In genomic region chr4:46765465-46765864, GRCh38 we compare ENCODE assay signal across 19 cellular contexts.
DNase-seq lines count a peak whose midpoint lies in the region; ATAC-seq and TF ChIP-seq lines count a peak whose summit lies in the region.
"Had no signal": no experiment of that assay in that cellular context is flagged by ENCODE, and none has a peak within 500 bp of the region (broad histone marks: within the 10 kb centered on the region; RNA-seq: fewer than 3 reads in every experiment).

No MANE protein-coding gene starts in this region.

- H3K36me3 ChIP-seq in neuronal stem cell (replicated peaks in 1 of 2; ENCODE audit: control insufficient read depth in 2 of 2, insufficient read depth in 2 of 2, low read length in 2 of 2) (no peaks in the 10 kb centered on the region), upper lobe of right lung (no peaks in the 10 kb centered on the region), mesendoderm (ENCODE audit: control insufficient read depth, insufficient read depth, low read length) (no peaks in the 10 kb centered on the region)
- H3K36me3 ChIP-seq: BLaER1 had no signal

- H3K23ac ChIP-seq in H9 (ENCODE audit: insufficient read length, low read depth, low read length) (no peak overlapping the region), neuronal stem cell (ENCODE audit: low read depth, low read length, poor library complexity) (no peak overlapping the region), mesendoderm (ENCODE audit: low read length) (no peak overlapping the region)

- H3K79me1 ChIP-seq in H9 (ENCODE audit: insufficient read depth, low read depth, low read length, poor library complexity, severe bottlenecking) (no peaks in the 10 kb centered on the region), neuronal stem cell (ENCODE audit: low read depth, low read length) (no peaks in the 10 kb centered on the region), mesendoderm (ENCODE audit: low read length) (no peaks in the 10 kb centered on the region)

- no peaks in the 10 kb centered on the region for H3K79me2 ChIP-seq in H9 (ENCODE audit: insufficient read depth, low read length)
- no peaks in the 10 kb centered on the region for H3K79me2 ChIP-seq in mesendoderm (ENCODE audit: control insufficient read depth, insufficient read depth, low read length)

- H2AFZ ChIP-seq in H9 (ENCODE audit: low read length): no peak overlapping the region
- H2AFZ ChIP-seq in neuronal stem cell (ENCODE audit: low read length): no peak overlapping the region
- H2AFZ ChIP-seq: GM23338 had no signal

- no peak overlapping the region for H3K9ac ChIP-seq in H9 (ENCODE audit: extremely low read depth, insufficient read length, low read length)
- no peak overlapping the region for H3K9ac ChIP-seq in neuronal stem cell (ENCODE audit: low read depth, low read length, poor library complexity)
- no peak overlapping the region for H3K9ac ChIP-seq in mesendoderm (ENCODE audit: low read length)
- H3K9ac ChIP-seq: BLaER1 had no signal

- H4K20me1 ChIP-seq in H9 (ENCODE audit: control insufficient read depth, insufficient read depth, insufficient read length): no peaks in the 10 kb centered on the region
- H4K20me1 ChIP-seq: BLaER1 had no signal

- H3K4me3 Mint-ChIP-seq in H9: no peak overlapping the region
- H3K4me3 Mint-ChIP-seq in chondrocyte (ENCODE audit: unreplicated experiment): no peak overlapping the region
- H3K4me3 Mint-ChIP-seq: B cell; CD4-positive, CD25-positive, alpha-beta regulatory T cell; CD8-positive, alpha-beta T cell; GM23338 had no signal

- in situ Hi-C loops in GM13976 (cut with MboI; ENCODE audit: low sequenced_read_pairs, unreplicated experiment): no loop called here

- H3K4ac ChIP-seq in H9 (ENCODE audit: low read depth, low read length): no peak overlapping the region
- no peak overlapping the region for H3K4ac ChIP-seq in neuronal stem cell (ENCODE audit: low read length)
- H3K4ac ChIP-seq in mesendoderm (ENCODE audit: low read depth, low read length): no peak overlapping the region

- H2BK12ac ChIP-seq in H9 (ENCODE audit: insufficient read length, low read depth, low read length) (no peak overlapping the region), neuronal stem cell (ENCODE audit: low read length) (no peak overlapping the region)

- DNase-seq in H9 (no peak), chondrocyte (ENCODE audit: low spot score) (peak; percentile 56), neuronal stem cell (ENCODE audit: low spot score) (no peak), upper lobe of right lung (no peak), GM13976 (ENCODE audit: low spot score) (no peak), cerebellar nuclear complex (lab: John Stamatoyannopoulos, UW) (no peak), mesendoderm (no peak)
- no peak for DNase-seq in stimulated activated CD4-positive, alpha-beta T cell treated with anti-CD3 and anti-CD28 coated beads, Interleukin-4, amount 100 ng/mL, for 24 hours
- DNase-seq: Caco-2; CD4-positive, CD25-positive, alpha-beta regulatory T cell; CD8-positive, alpha-beta T cell; DMS153; DND-41; HCEC 1CT had no signal

- H3K4me3 ChIP-seq in neuronal stem cell (ENCODE audit: low read length in 2 of 2) (no peak overlapping the region), upper lobe of right lung (no peak overlapping the region), mesendoderm (ENCODE audit: low read length) (no peak overlapping the region)
- H3K4me3 ChIP-seq: BLaER1, GM23338 had no signal

- H3K4me1 Mint-ChIP-seq in H9: no peaks in the 10 kb centered on the region
- no peaks in the 10 kb centered on the region for H3K4me1 Mint-ChIP-seq in chondrocyte (ENCODE audit: low read depth)
- H3K4me1 Mint-ChIP-seq: B cell; CD4-positive, CD25-positive, alpha-beta regulatory T cell; GM23338 had no signal

- H3K9me3 Mint-ChIP-seq in H9 (peaks cover 0 to 3% of the 10 kb centered on the region in 2 experiments; a peak in 1 of 5 replicates), chondrocyte (ENCODE audit: low read depth) (peaks cover 9% of the 10 kb centered on the region)
- H3K9me3 Mint-ChIP-seq: CD8-positive, alpha-beta T cell had no signal

- peak; percentile 28 for ATAC-seq in upper lobe of right lung
- ATAC-seq: CD8-positive, alpha-beta T cell; GM23338 had no signal

- intact Hi-C loops in upper lobe of right lung (cut with DNase I): no loop called here

- H4K91ac ChIP-seq in H9 (ENCODE audit: insufficient read length, low read depth, low read length): no peak overlapping the region
- H4K91ac ChIP-seq in neuronal stem cell (ENCODE audit: low read depth, low read length, poor library complexity): no peak overlapping the region

- WGBS in H9 (ENCODE audit: extremely low coverage, insufficient read length, low lambda C conversion rate): no CpG with 5 or more reads among the region's 2 CpGs
- WGBS in neuronal stem cell (ENCODE audit: extremely low coverage in 2 of 2, insufficient read length in 2 of 2, insufficient replicate concordance in 1 of 2), 2 donors: no CpG with 5 or more reads among the region's 2 CpGs
- WGBS in mesendoderm (ENCODE audit: extremely low coverage, insufficient coverage, low lambda C conversion rate): no CpG with 5 or more reads among the region's 2 CpGs

- no peak overlapping the region for H3K4me2 ChIP-seq in H9 (ENCODE audit: insufficient read depth, insufficient read length, low read length)
- no peak overlapping the region for H3K4me2 ChIP-seq in neuronal stem cell (ENCODE audit: insufficient read depth, low read length, poor library complexity, severe bottlenecking)
- no peak overlapping the region for H3K4me2 ChIP-seq in mesendoderm (ENCODE audit: low read length)
- H3K4me2 ChIP-seq: BLaER1, GM23338 had no signal

- H2BK15ac ChIP-seq in H9 (ENCODE audit: low read depth, low read length) (no peak overlapping the region), neuronal stem cell (ENCODE audit: low read length) (no peak overlapping the region), mesendoderm (replicated peaks; ENCODE audit: low read depth) (no peak overlapping the region)

- TF ChIP-seq CTCF in H9 (conservative IDR thresholded peaks at IDR 0.05): no peak
- TF ChIP-seq CTCF in chondrocyte (IDR thresholded peaks at IDR 0.05): no peak
- no peak for TF ChIP-seq CTCF in upper lobe of right lung (IDR thresholded peaks at IDR 0.05)
- no peak for TF ChIP-seq CTCF in GM13976 (IDR thresholded peaks at IDR 0.05; ENCODE audit: borderline replicate concordance, control extremely low read depth, extremely low read depth, insufficient read depth, missing control alignments)

- H2BK120ac ChIP-seq in H9 (ENCODE audit: low read depth, low read length, poor library complexity, severe bottlenecking): no peak overlapping the region
- no peak overlapping the region for H2BK120ac ChIP-seq in neuronal stem cell (ENCODE audit: low read depth, low read length)
- H2BK120ac ChIP-seq in mesendoderm (ENCODE audit: low read depth, low read length): no peak overlapping the region

- no peaks in the 10 kb centered on the region for H3K9me3 ChIP-seq in H9 (ENCODE audit: control insufficient read depth, low read depth, low read length)
- no peaks in the 10 kb centered on the region for H3K9me3 ChIP-seq in neuronal stem cell (replicated peaks in 1 of 2; ENCODE audit: control insufficient read depth in 2 of 2, insufficient read depth in 1 of 2, low read depth in 1 of 2, low read length in 2 of 2)
- no peaks in the 10 kb centered on the region for H3K9me3 ChIP-seq in upper lobe of right lung
- H3K9me3 ChIP-seq: BLaER1, Caco-2 had no signal

- H3K56ac ChIP-seq in H9 (ENCODE audit: insufficient read length, low read depth, low read length): no peak overlapping the region
- H3K56ac ChIP-seq in mesendoderm (ENCODE audit: low read length): no peak overlapping the region

- no peak overlapping the region for H3T11ph ChIP-seq in H9 (ENCODE audit: low read length)

- H3K18ac ChIP-seq in H9 (ENCODE audit: insufficient read length, low read depth, low read length) (no peak overlapping the region), neuronal stem cell (ENCODE audit: low read length) (no peak overlapping the region), mesendoderm (ENCODE audit: low read length) (no peak overlapping the region)

- H2BK20ac ChIP-seq in H9 (ENCODE audit: low read depth, low read length, poor library complexity, severe bottlenecking): no peak overlapping the region

- no peaks in the 10 kb centered on the region; a peak in 1 of 7 replicates for H3K36me3 Mint-ChIP-seq in H9 (ENCODE audit: insufficient read depth in 1 of 3, low read depth in 3 of 3)
- no peaks in the 10 kb centered on the region for H3K36me3 Mint-ChIP-seq in chondrocyte (ENCODE audit: low read depth)
- H3K36me3 Mint-ChIP-seq: CD4-positive, CD25-positive, alpha-beta regulatory T cell; CD8-positive, alpha-beta T cell had no signal

- H2AK5ac ChIP-seq in H9 (ENCODE audit: insufficient read length, low read length): no peak overlapping the region
- H2AK5ac ChIP-seq in neuronal stem cell (ENCODE audit: low read depth, low read length): no peak overlapping the region
- no peak overlapping the region for H2AK5ac ChIP-seq in mesendoderm (ENCODE audit: low read length)

- H4K5ac ChIP-seq in H9 (ENCODE audit: insufficient read length, low read depth, low read length): no peak overlapping the region
- no peak overlapping the region for H4K5ac ChIP-seq in mesendoderm (ENCODE audit: low read length)

- H4K8ac ChIP-seq in H9 (replicated peaks; ENCODE audit: insufficient read length, low read depth, low read length) (no peak overlapping the region), neuronal stem cell (ENCODE audit: low read depth, low read length) (no peak overlapping the region), mesendoderm (ENCODE audit: low read depth, low read length) (no peak overlapping the region)

- H2BK5ac ChIP-seq in H9 (ENCODE audit: insufficient read length, low read length) (no peak overlapping the region), neuronal stem cell (ENCODE audit: low read length) (peak overlapping the region; percentile 6), mesendoderm (ENCODE audit: low read length) (no peak overlapping the region)

- H3K27me3 ChIP-seq in H9 (ENCODE audit: insufficient read depth, low read length) (no peaks in the 10 kb centered on the region), neuronal stem cell (ENCODE audit: control insufficient read depth in 3 of 3, insufficient read depth in 3 of 3, low read depth in 1 of 3, low read length in 3 of 3) (no peaks in the 10 kb centered on the region), upper lobe of right lung (no peaks in the 10 kb centered on the region), mesendoderm (ENCODE audit: insufficient read depth, low read length, poor library complexity) (no peaks in the 10 kb centered on the region)
- H3K27me3 ChIP-seq: BLaER1 had no signal

- H3K4me1 ChIP-seq in H9 (ENCODE audit: insufficient read depth, low read length): no peaks in the 10 kb centered on the region
- no peaks in the 10 kb centered on the region for H3K4me1 ChIP-seq in neuronal stem cell (ENCODE audit: control insufficient read depth in 2 of 2, insufficient read depth in 1 of 2, low read depth in 1 of 2, low read length in 2 of 2)
- no peaks in the 10 kb centered on the region for H3K4me1 ChIP-seq in upper lobe of right lung
- no peaks in the 10 kb centered on the region for H3K4me1 ChIP-seq in mesendoderm (ENCODE audit: control insufficient read depth, low read depth, low read length)
- H3K4me1 ChIP-seq: BLaER1, Caco-2 had no signal

- H3K23me2 ChIP-seq in H9 (ENCODE audit: insufficient read length, low read depth, low read length, poor library complexity, severe bottlenecking): no peaks in the 10 kb centered on the region

- H3K14ac ChIP-seq in H9 (ENCODE audit: insufficient read depth, low read length): peak overlapping the region; percentile 1; the same call in 1 of the 2 replicates
- no peak overlapping the region for H3K14ac ChIP-seq in neuronal stem cell (ENCODE audit: low read length)

- H3K27ac ChIP-seq in H9 (ENCODE audit: insufficient read length, low read depth, low read length) (no peak overlapping the region), neuronal stem cell (replicated peaks; ENCODE audit: low read length) (no peak overlapping the region), upper lobe of right lung (no peak overlapping the region), mesendoderm (ENCODE audit: low read depth, low read length) (no peak overlapping the region)
- H3K27ac ChIP-seq: 22Rv1, BLaER1, C4-2B had no signal

- no peak overlapping the region for H3K27ac Mint-ChIP-seq in H9
- H3K27ac Mint-ChIP-seq in chondrocyte (ENCODE audit: unreplicated experiment): no peak overlapping the region
- H3K27ac Mint-ChIP-seq: B cell; CD4-positive, CD25-positive, alpha-beta regulatory T cell; CD8-positive, alpha-beta T cell; GM23338 had no signal

- H3K27me3 Mint-ChIP-seq in H9 (ENCODE audit: low read depth): no peaks in the 10 kb centered on the region
- H3K27me3 Mint-ChIP-seq in chondrocyte (ENCODE audit: low read depth): no peaks in the 10 kb centered on the region
- H3K27me3 Mint-ChIP-seq: B cell; CD4-positive, CD25-positive, alpha-beta regulatory T cell had no signal
